17 cellular contexts compared by ENCODE assay signal in the genomic region with DNA sequence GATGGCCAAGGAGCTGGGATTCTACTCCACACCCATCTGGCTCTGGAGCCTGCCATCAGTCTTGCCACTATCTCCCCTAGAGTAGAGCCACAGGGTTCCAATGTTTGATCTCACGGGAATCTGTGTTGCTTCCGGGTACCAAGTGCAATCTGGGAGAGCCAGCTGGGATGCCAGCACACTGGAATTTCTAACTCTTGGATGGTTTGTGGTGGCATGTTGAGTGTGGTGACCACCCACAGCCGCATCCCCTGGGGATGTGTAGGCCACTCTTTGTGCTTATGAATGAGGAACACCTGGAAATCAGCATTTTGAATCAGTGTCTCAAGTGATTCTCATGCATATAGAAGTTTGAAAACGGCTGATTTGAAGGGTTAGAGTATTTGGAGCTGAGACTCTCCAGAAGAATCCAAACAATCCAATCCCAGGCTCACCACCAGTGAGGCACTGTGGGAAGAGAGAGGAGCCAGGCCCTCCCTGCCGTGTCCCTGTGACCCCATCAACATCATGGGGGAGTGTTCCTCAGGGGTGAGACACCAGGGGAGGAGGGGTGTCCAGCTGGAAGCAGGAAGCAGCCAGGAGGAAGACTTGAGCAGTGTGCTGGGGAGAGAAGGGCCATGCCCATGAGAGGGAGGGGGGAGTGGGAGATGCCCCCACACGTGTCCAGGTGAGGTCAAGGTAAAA. TPM values are rescaled to one million over a fixed set of nuclear protein-coding genes. Genes with fewer than 3 reads are reported as not detected.
DNase-seq lines count a peak whose midpoint lies in the region; ATAC-seq, FAIRE-seq and TF ChIP-seq lines count a peak whose summit lies in the region.
"Had no signal": no experiment of that assay in that cellular context is flagged by ENCODE, and none has a peak within 500 bp of the region (broad histone marks: within the 10 kb centered on the region; RNA-seq: fewer than 3 reads in every experiment).

No MANE protein-coding gene starts in this region.

- in situ Hi-C loops in Panc1 (cut with HindIII; ENCODE audit: low pct_unique_long_range_greater_than_20kb, low sequenced_read_pairs), result no loop called here

- H3K27me3 Mint-ChIP-seq in nephron (ENCODE audit: low read depth), result no peaks in the 10 kb centered on the region

- TF ChIP-seq CTCF in A549 (IDR thresholded peaks at IDR 0.05) (no peak), Panc1 (IDR thresholded peaks at IDR 0.05) (no peak), bronchial epithelial cell (IDR thresholded peaks at IDR 0.05; ENCODE audit: insufficient read depth, low read length, severe bottlenecking) (no peak), nephron (IDR thresholded peaks at IDR 0.05; ENCODE audit: unreplicated experiment in 3 of 3) (no peak), sigmoid colon (IDR thresholded peaks at IDR 0.05) (no peak), psoas muscle (IDR thresholded peaks at IDR 0.05) (no peak)

- TF ChIP-seq POLR2A in A549 (IDR thresholded peaks at IDR 0.05; ENCODE audit: low read length), result no peak
- TF ChIP-seq POLR2A in sigmoid colon (IDR thresholded peaks at IDR 0.05), result no peak

- no peak overlapping the region for H3K4me2 ChIP-seq in A549
- H3K4me2 ChIP-seq: BLaER1 treated with 17β-estradiol and CSF1 and Interleukin-3, amounts not matched to agents 10 nM and 100 nM had no signal

- no peak for FAIRE-seq in A549 (lab: Jason Lieb, UNC)
- peak; percentile 82 for FAIRE-seq in bronchial epithelial cell (lab: Jason Lieb, UNC)
- FAIRE-seq: G401.6 had no signal

- H3K4me3 ChIP-seq in A549, result no peak overlapping the region
- no peak overlapping the region for H3K4me3 ChIP-seq in Panc1 (ENCODE audit: low read depth in 2 of 2, low read length in 2 of 2)
- no peak overlapping the region for H3K4me3 ChIP-seq in bronchial epithelial cell (ENCODE audit: low read depth, low read length)
- H3K4me3 ChIP-seq in sigmoid colon, result no peak overlapping the region
- no peak overlapping the region for H3K4me3 ChIP-seq in H7 (ENCODE audit: insufficient read depth, low read depth, low read length)
- H3K4me3 ChIP-seq in psoas muscle, result no peak overlapping the region
- H3K4me3 ChIP-seq: BLaER1 treated with 17β-estradiol and CSF1 and Interleukin-3, amounts not matched to agents 10 nM and 100 nM had no signal

- POLR2A ChIA-PET in A549 (lab: Yijun Ruan, JAX), result no interaction called here
- POLR2A ChIA-PET in Panc1 (lab: Charles Lee), result no interaction called here

- no peak for DNase-seq in A549 (ENCODE audit: low read depth in 1 of 2, low spot score in 1 of 2)
- no peak for DNase-seq in Panc1 (ENCODE audit: low read depth, low spot score)
- DNase-seq in bronchial epithelial cell (ENCODE audit: low read depth), result no peak
- no peak for DNase-seq in sigmoid colon
- no peak for DNase-seq in H7
- DNase-seq in GOT3 (lab: John Stamatoyannopoulos, UW), result no peak
- DNase-seq in psoas muscle, result no peak
- DNase-seq: CD8-positive, alpha-beta memory T cell; DND-41; NCI-H1105 treated with DMSO at 0.1 percent for 48 hours; NCI-H187; NCI-H446 had no signal

- no peaks in the 10 kb centered on the region for H3K9me3 Mint-ChIP-seq in nephron

- H3K4me1 ChIP-seq in A549, result peaks cover 9% of the 10 kb centered on the region; the same call in 2 of the 3 replicates
- H3K4me1 ChIP-seq in Panc1 (ENCODE audit: control insufficient read depth, insufficient read depth, low read length), result no peaks in the 10 kb centered on the region
- H3K4me1 ChIP-seq in sigmoid colon, result no peaks in the 10 kb centered on the region
- H3K4me1 ChIP-seq in psoas muscle, result no peaks in the 10 kb centered on the region
- H3K4me1 ChIP-seq: BLaER1 treated with 17β-estradiol and CSF1 and Interleukin-3, amounts not matched to agents 10 nM and 100 nM had no signal

- no peaks in the 10 kb centered on the region for H3K36me3 ChIP-seq in Panc1 (ENCODE audit: control insufficient read depth, insufficient read depth, low read length)
- peaks cover 50% of the 10 kb centered on the region for H3K36me3 ChIP-seq in bronchial epithelial cell (ENCODE audit: control insufficient read depth, insufficient read depth, low read length)
- H3K36me3 ChIP-seq in sigmoid colon, result peaks cover 11 to 90% (median 57%) of the 10 kb centered on the region in 4 donors
- peaks cover 53% of the 10 kb centered on the region for H3K36me3 ChIP-seq in H7 (replicated peaks; ENCODE audit: control insufficient read depth, insufficient read depth, low read length)
- no peaks in the 10 kb centered on the region for H3K36me3 ChIP-seq in psoas muscle (ENCODE audit: insufficient read depth in 1 of 2, low read depth in 1 of 2)
- H3K36me3 ChIP-seq: BLaER1 treated with 17β-estradiol and CSF1 and Interleukin-3, amounts not matched to agents 10 nM and 100 nM had no signal

- H3K36me3 Mint-ChIP-seq in nephron (ENCODE audit: low read depth), result peaks cover 54% of the 10 kb centered on the region
- H3K36me3 Mint-ChIP-seq: CD8-positive, alpha-beta memory T cell had no signal

- H3K4me3 Mint-ChIP-seq in nephron, result no peak overlapping the region
- H3K4me3 Mint-ChIP-seq: CD8-positive, alpha-beta memory T cell had no signal

- BruUV-seq in Panc1 (replicated peaks; lab: Mats Ljungman, UMichigan), result no TSS peak

- TF ChIP-seq RAD21 in A549 (conservative IDR thresholded peaks at IDR 0.05 in 1 of 2, IDR thresholded peaks at IDR 0.05 in 1 of 2), result no peak

- H3K4me1 Mint-ChIP-seq in nephron, result no peaks in the 10 kb centered on the region
- H3K4me1 Mint-ChIP-seq: CD8-positive, alpha-beta memory T cell had no signal

- intact Hi-C loops in Panc1 (cut with micrococcal nuclease; ENCODE audit: unreplicated experiment) (no loop called here), sigmoid colon (cut with DNase I) (no loop called here), psoas muscle (cut with DNase I) (no loop called here)

- TF ChIP-seq EP300 in A549 (IDR thresholded peaks at IDR 0.05), result no peak
- no peak for TF ChIP-seq EP300 in sigmoid colon (IDR thresholded peaks at IDR 0.05)

- CTCF ChIA-PET in A549 (lab: Yijun Ruan, JAX), result interaction anchor here (0.8 to 1.0 kb wide), 2 partner anchors 9 to 31 kb away, joined by 3 read pairs; no protein-coding TSS in a partner anchor
- CTCF ChIA-PET in Panc1 (lab: Charles Lee), result no interaction called here

- no peaks in the 10 kb centered on the region for H3K27me3 ChIP-seq in Panc1 (ENCODE audit: control insufficient read depth, insufficient read depth, low read length)
- no peaks in the 10 kb centered on the region for H3K27me3 ChIP-seq in bronchial epithelial cell (ENCODE audit: control insufficient read depth, insufficient read depth, low read length)
- H3K27me3 ChIP-seq in sigmoid colon, result no peaks in the 10 kb centered on the region
- H3K27me3 ChIP-seq in H7 (ENCODE audit: control insufficient read depth, insufficient read depth, low read length), result no peaks in the 10 kb centered on the region
- no peaks in the 10 kb centered on the region for H3K27me3 ChIP-seq in psoas muscle (ENCODE audit: insufficient read depth in 3 of 3, low read length in 2 of 3)
- H3K27me3 ChIP-seq: BLaER1 treated with 17β-estradiol and CSF1 and Interleukin-3, amounts not matched to agents 10 nM and 100 nM had no signal

- ATAC-seq in A549 (peak; percentile 25 to 35; a peak in 4 of 6 replicates), Panc1 (peak; percentile 33), psoas muscle (no peak)

- WGBS in A549 (ENCODE audit: missing lambda C conversion rate), result 55% methylated on average over 4 of the region's 6 CpGs
- WGBS in sigmoid colon, 2 donors, result 77 to 82% methylated on average over 6 of the region's 6 CpGs
- 64 to 78% (median 64%) methylated on average over 6 of the region's 6 CpGs for WGBS in psoas muscle, 3 donors

- H3K27ac ChIP-seq in A549, result peak overlapping the region in 1 of 2 experiments; percentile 52; a peak in 2 of 6 replicates
- H3K27ac ChIP-seq in Panc1 (ENCODE audit: low read length), result no peak overlapping the region
- H3K27ac ChIP-seq in sigmoid colon, result no peak overlapping the region
- H3K27ac ChIP-seq in psoas muscle, result no peak overlapping the region
- H3K27ac ChIP-seq: BLaER1 treated with 17β-estradiol and CSF1 and Interleukin-3, amounts not matched to agents 10 nM and 100 nM had no signal

- peak overlapping the region in 2 of 3 experiments; percentile 61 to 75 for H3K27ac Mint-ChIP-seq in nephron
- H3K27ac Mint-ChIP-seq: CD8-positive, alpha-beta memory T cell had no signal

- H3K9me3 ChIP-seq in A549 (no peaks in the 10 kb centered on the region), Panc1 (ENCODE audit: control insufficient read depth, insufficient read depth, low read depth, low read length) (no peaks in the 10 kb centered on the region), sigmoid colon (no peaks in the 10 kb centered on the region), psoas muscle (no peaks in the 10 kb centered on the region)
- H3K9me3 ChIP-seq: BLaER1 treated with 17β-estradiol and CSF1 and Interleukin-3, amounts not matched to agents 10 nM and 100 nM had no signal

RNA-seq across cellular contexts. Expression of gene FBLIM1, which starts 13.4 kb away (rescaled TPM):
- polyA plus RNA-seq in A549 (2011; rRNA removed) (24.6 and 28.9 TPM in 2 replicates), A549 (2017; fragmentation: RNase III; extraction: RNeasy Plus Mini Kit Qiagen cat#74134 plus additional on column Dnase treatment) (33.9 to 39.4 TPM (median 38.1 TPM) in 3 replicates), sigmoid colon (100 to 1,000 TPM; 107 to 227 (median 175) TPM), psoas muscle (1 to 10 TPM; 2.5 to 3.1 (median 2.5) TPM)
- 21.7 and 31.5 TPM in 2 replicates for polyA plus RNA-seq in A549 (2012; cell fraction: cytosol; rRNA removed)
- polyA plus RNA-seq in A549 (2012; cell fraction: nucleus; rRNA removed), result 32.8 and 35.5 TPM in 2 replicates
- polyA minus RNA-seq in A549 (2011; rRNA and poly(A)+ RNA removed), result 13.5 and 26.6 TPM in 2 replicates
- total RNA-seq in Panc1 (2021; ENCODE audit: unreplicated experiment) (4.3 TPM), bronchial epithelial cell (60.9 and 72.4 TPM in 2 replicates), sigmoid colon (10 to 100 TPM; 28.1 to 53.2 (median 49.8) TPM), psoas muscle (10 to 100 TPM in 1 of 4 donors, 1 to 10 TPM in 3; 2.5 to 11.3 (median 4.2) TPM)
- 3.6 TPM for polyA plus RNA-seq in Panc1 (2012; ENCODE audit: insufficient read length)
- total RNA-seq in H7 (2014; rRNA removed; shearing (Covaris generic)), result 91.0 and 95.6 TPM in 2 replicates
- total RNA-seq: CD8-positive, alpha-beta memory T cell had no signal
- polyA plus RNA-seq: CD8-positive, alpha-beta memory T cell had no signal

RNA-seq across cellular contexts. Expression of gene TMEM82, which starts 29.7 kb away (rescaled TPM):
- polyA plus RNA-seq in A549 (2011; rRNA removed), result not detected in 2 replicates
- 0.04 and 0.09 TPM in 2 replicates for polyA plus RNA-seq in A549 (2012; cell fraction: cytosol; rRNA removed)
- polyA plus RNA-seq in A549 (2012; cell fraction: nucleus; rRNA removed), result 0.17 TPM in 1 of 2 replicates, not detected in the other
- polyA plus RNA-seq in A549 (2017; fragmentation: RNase III; extraction: RNeasy Plus Mini Kit Qiagen cat#74134 plus additional on column Dnase treatment), result not detected in 3 replicates
- polyA minus RNA-seq in A549 (2011; rRNA and poly(A)+ RNA removed), result not detected in 2 replicates
- not detected for total RNA-seq in Panc1 (2021; ENCODE audit: unreplicated experiment)
- not detected for polyA plus RNA-seq in Panc1 (2012; ENCODE audit: insufficient read length)
- total RNA-seq in bronchial epithelial cell, result not detected in 2 replicates
- under 1 TPM in 1 of 4 donors, not detected in 3; 0.55 TPM for total RNA-seq in sigmoid colon
- polyA plus RNA-seq in sigmoid colon, result 10 to 100 TPM in 2 of 3 donors, 1 to 10 TPM in 1; 4.8 to 19.3 (median 17.3) TPM
- 1.00 and 2.2 TPM in 2 replicates for total RNA-seq in H7 (2014; rRNA removed; shearing (Covaris generic))
- not detected for total RNA-seq in psoas muscle
- not detected for polyA plus RNA-seq in psoas muscle
- total RNA-seq: A172; CD8-positive, alpha-beta memory T cell; SK-MEL-5 had no signal
- polyA plus RNA-seq: CD8-positive, alpha-beta memory T cell had no signal

RNA-seq across cellular contexts. Expression of gene UQCRHL, which starts 35.5 kb away (rescaled TPM):
- polyA plus RNA-seq in A549 (2011; rRNA removed) (2.0 and 4.1 TPM in 2 replicates), A549 (2017; fragmentation: RNase III; extraction: RNeasy Plus Mini Kit Qiagen cat#74134 plus additional on column Dnase treatment) (0.64 to 1.2 TPM (median 0.68 TPM) in 3 replicates), sigmoid colon (1 to 10 TPM; 3.6 to 4.6 (median 4.0) TPM), psoas muscle (1 to 10 TPM; 2.9 to 7.1 (median 4.8) TPM)
- polyA plus RNA-seq in A549 (2012; cell fraction: cytosol; rRNA removed), result 1.6 and 2.1 TPM in 2 replicates
- 0.46 and 0.81 TPM in 2 replicates for polyA plus RNA-seq in A549 (2012; cell fraction: nucleus; rRNA removed)
- polyA minus RNA-seq in A549 (2011; rRNA and poly(A)+ RNA removed), result 0.37 and 0.54 TPM in 2 replicates
- total RNA-seq in Panc1 (2021; ENCODE audit: unreplicated experiment) (2.6 TPM), bronchial epithelial cell (1.8 and 4.9 TPM in 2 replicates), sigmoid colon (1 to 10 TPM in 2 of 4 donors, under 1 TPM in 2; 0.54 to 2.2 (median 1.3) TPM), psoas muscle (1 to 10 TPM in 3 of 4 donors, under 1 TPM in 1; 0.97 to 2.8 (median 2.2) TPM)
- polyA plus RNA-seq in Panc1 (2012; ENCODE audit: insufficient read length), result 2.3 TPM
- total RNA-seq in H7 (2014; rRNA removed; shearing (Covaris generic)), result 9.3 and 14.5 TPM in 2 replicates

RNA-seq across cellular contexts. Expression of gene SLC25A34, which starts 35.9 kb away (rescaled TPM):
- polyA plus RNA-seq in A549 (2011; rRNA removed), result 0.12 and 0.19 TPM in 2 replicates
- 0.19 and 0.22 TPM in 2 replicates for polyA plus RNA-seq in A549 (2012; cell fraction: cytosol; rRNA removed)
- polyA plus RNA-seq in A549 (2012; cell fraction: nucleus; rRNA removed), result 1.2 and 2.0 TPM in 2 replicates
- 0.19 to 0.31 TPM (median 0.26 TPM) in 3 replicates for polyA plus RNA-seq in A549 (2017; fragmentation: RNase III; extraction: RNeasy Plus Mini Kit Qiagen cat#74134 plus additional on column Dnase treatment)
- not detected in 2 replicates for polyA minus RNA-seq in A549 (2011; rRNA and poly(A)+ RNA removed)
- total RNA-seq in Panc1 (2021; ENCODE audit: unreplicated experiment), result 0.64 TPM
- 0.24 TPM for polyA plus RNA-seq in Panc1 (2012; ENCODE audit: insufficient read length)
- total RNA-seq in bronchial epithelial cell, result under 0.01 and 0.38 TPM in 2 replicates
- total RNA-seq in sigmoid colon, result 1 to 10 TPM in 3 of 4 donors, under 1 TPM in 1; 0.36 to 1.8 (median 1.6) TPM
- polyA plus RNA-seq in sigmoid colon, result 10 to 100 TPM in 2 of 3 donors, 1 to 10 TPM in 1; 3.0 to 16.0 (median 12.1) TPM
- 0.70 and 1.7 TPM in 2 replicates for total RNA-seq in H7 (2014; rRNA removed; shearing (Covaris generic))
- total RNA-seq in psoas muscle, result 10 to 100 TPM in 3 of 4 donors, 1 to 10 TPM in 1; 6.1 to 48.2 (median 37.2) TPM
- polyA plus RNA-seq in psoas muscle, result 10 to 100 TPM in 1 of 3 donors, 1 to 10 TPM in 2; 1.3 to 10.1 (median 7.5) TPM
- total RNA-seq: A172 had no signal

Comparison
In these comparisons a context has a peak if more than half of its experiments do, and no peak if none do; other contexts are left out.
1. ATAC-seq: peak in A549 (2 of 2) and Panc1 (single experiment); none in psoas muscle (0 of 4).